Comparison of ENCODE assay signal across 30 cellular contexts in genomic region chr20:15227102-15227501, GRCh38.
DNase-seq lines count a peak whose midpoint lies in the region; ATAC-seq, FAIRE-seq and TF ChIP-seq lines count a peak whose summit lies in the region.
"Had no signal": no experiment of that assay in that cellular context is flagged by ENCODE, and none has a peak within 500 bp of the region (broad histone marks: within the 10 kb centered on the region; RNA-seq: fewer than 3 reads in every experiment).

No MANE protein-coding gene starts in this region.

- no peak overlapping the region for H3K27ac ChIP-seq in HepG2 (ENCODE audit: extremely low read length, insufficient read depth, low read length)
- no peak overlapping the region for H3K27ac ChIP-seq in right lobe of liver
- no peak overlapping the region for H3K27ac ChIP-seq in A549
- H3K27ac ChIP-seq: 22Rv1; BLaER1; BLaER1 treated with 17β-estradiol and CSF1 and Interleukin-3, amounts not matched to agents 10 nM and 100 nM; C4-2B had no signal

- BruUV-seq in HepG2 (replicated peaks; lab: Mats Ljungman, UMichigan), result no TSS peak

- H4K20me1 ChIP-seq in HepG2 (ENCODE audit: insufficient read depth, low read length), result no peaks in the 10 kb centered on the region
- H4K20me1 ChIP-seq: BLaER1; BLaER1 treated with 17β-estradiol and CSF1 and Interleukin-3, amounts not matched to agents 10 nM and 100 nM had no signal

- H2AFZ ChIP-seq in HepG2 (ENCODE audit: low read length), result no peak overlapping the region

- no peak for TF ChIP-seq RAD21 in HepG2 (CRISPR knock-in tag; IDR thresholded peaks at IDR 0.05)
- no peak for TF ChIP-seq RAD21 in A549 (conservative IDR thresholded peaks at IDR 0.05 in 1 of 2, IDR thresholded peaks at IDR 0.05 in 1 of 2)

- H3K9me3 ChIP-seq in HepG2 (ENCODE audit: low read length) (0 out of 2 replicates have a peak, but pooled peaks cover 12% of the 10 kb centered on the region), right lobe of liver (no peaks in the 10 kb centered on the region), A549 (peaks cover 13% of the 10 kb centered on the region; the same call in 1 of the 3 replicates)
- H3K9me3 ChIP-seq: BE2C; BLaER1; BLaER1 treated with 17β-estradiol and CSF1 and Interleukin-3, amounts not matched to agents 10 nM and 100 nM had no signal

- intact Hi-C loops in HepG2 (cut with micrococcal nuclease; ENCODE audit: unreplicated experiment) (no loop called here), right lobe of liver (cut with DNase I) (no loop called here)

- no peak for ATAC-seq in HepG2
- no peak for ATAC-seq in right lobe of liver
- no peak for ATAC-seq in A549
- ATAC-seq in GM21786 (IDR thresholded peaks at IDR 0.05; ENCODE audit: unreplicated experiment), result no peak
- ATAC-seq: CD8-positive, alpha-beta T cell had no signal

- TF ChIP-seq POLR2A in HepG2 (IDR thresholded peaks at IDR 0.05; ENCODE audit: insufficient read depth in 1 of 2, low read depth in 2 of 2, low read length in 2 of 2) (no peak), right lobe of liver (IDR thresholded peaks at IDR 0.05) (no peak), A549 (IDR thresholded peaks at IDR 0.05; ENCODE audit: low read length) (no peak)

- H3K79me2 ChIP-seq in HepG2 (ENCODE audit: insufficient read depth, low read length), result no peaks in the 10 kb centered on the region

- H3K9ac ChIP-seq in HepG2 (ENCODE audit: insufficient read depth, low read depth, low read length), result no peak overlapping the region
- H3K9ac ChIP-seq: BLaER1; BLaER1 treated with 17β-estradiol and CSF1 and Interleukin-3, amounts not matched to agents 10 nM and 100 nM had no signal

- no peaks in the 10 kb centered on the region for H3K4me1 ChIP-seq in HepG2 (ENCODE audit: insufficient read depth, low read length)
- H3K4me1 ChIP-seq in right lobe of liver, result no peaks in the 10 kb centered on the region
- H3K4me1 ChIP-seq in A549, result no peaks in the 10 kb centered on the region
- H3K4me1 ChIP-seq: BLaER1; BLaER1 treated with 17β-estradiol and CSF1 and Interleukin-3, amounts not matched to agents 10 nM and 100 nM had no signal

- no peak for TF ChIP-seq EP300 in HepG2 (IDR thresholded peaks at IDR 0.05; ENCODE audit: low read depth in 2 of 2, low read length in 2 of 2)
- no peak for TF ChIP-seq EP300 in HepG2 (CRISPR knock-in tag; IDR thresholded peaks at IDR 0.05; ENCODE audit: borderline replicate concordance)
- TF ChIP-seq EP300 in A549 (IDR thresholded peaks at IDR 0.05), result no peak

- POLR2A ChIA-PET in HepG2 (lab: Yijun Ruan, JAX), result no interaction called here
- POLR2A ChIA-PET in A549 (lab: Yijun Ruan, JAX), result no interaction called here

- DNase-seq in HepG2 (ENCODE audit: low spot score) (no peak), right lobe of liver (no peak), A549 (ENCODE audit: low read depth in 1 of 2, low spot score in 1 of 2) (no peak)
- DNase-seq: 8988T; ACHN; AML-193; BE2C; C1 segment of cervical spinal cord; Caco-2; Calu3; CD4-positive, alpha-beta memory T cell; CD4-positive, alpha-beta T cell; CD4-positive, CD25-positive, alpha-beta regulatory T cell; CD8-positive, alpha-beta memory T cell; CD8-positive, alpha-beta T cell; COR-L47; DMS 273 treated with DMSO at 0.1 percent for 48 hours; DMS153; DMS53; DMS79; DMS79 treated with DMSO at 0.1 percent for 48 hours; DND-41; EL had no signal

- CTCF ChIA-PET in HepG2 (lab: Yijun Ruan, JAX; ENCODE audit: low intra/inter-chr PET ratio, low total read pairs), result no interaction called here
- CTCF ChIA-PET in A549 (lab: Yijun Ruan, JAX), result interaction anchor here (0.6 kb wide), 1 partner anchor 390 kb away, joined by 3 read pairs; no protein-coding TSS in a partner anchor

- H3K27me3 ChIP-seq in HepG2 (ENCODE audit: control insufficient read depth in 1 of 2, insufficient read depth in 2 of 2, low read length in 2 of 2), result no peaks in the 10 kb centered on the region
- H3K27me3 ChIP-seq in right lobe of liver, result no peaks in the 10 kb centered on the region
- H3K27me3 ChIP-seq: BE2C; BLaER1; BLaER1 treated with 17β-estradiol and CSF1 and Interleukin-3, amounts not matched to agents 10 nM and 100 nM had no signal

- no peak overlapping the region for H3K4me3 ChIP-seq in HepG2 (replicated peaks in 1 of 3; ENCODE audit: insufficient read depth in 1 of 3, low read depth in 2 of 3, low read length in 3 of 3)
- no peak overlapping the region for H3K4me3 ChIP-seq in right lobe of liver
- H3K4me3 ChIP-seq in A549, result no peak overlapping the region
- H3K4me3 ChIP-seq: BLaER1; BLaER1 treated with 17β-estradiol and CSF1 and Interleukin-3, amounts not matched to agents 10 nM and 100 nM had no signal

- no peak overlapping the region for H3K4me2 ChIP-seq in HepG2 (ENCODE audit: low read depth, low read length)
- no peak overlapping the region for H3K4me2 ChIP-seq in A549
- H3K4me2 ChIP-seq: BLaER1; BLaER1 treated with 17β-estradiol and CSF1 and Interleukin-3, amounts not matched to agents 10 nM and 100 nM had no signal

- H3K36me3 ChIP-seq in HepG2 (replicated peaks in 1 of 2; ENCODE audit: control insufficient read depth in 1 of 2, insufficient read depth in 2 of 2, low read length in 2 of 2) (no peaks in the 10 kb centered on the region), right lobe of liver (no peaks in the 10 kb centered on the region)
- H3K36me3 ChIP-seq: BE2C; BLaER1; BLaER1 treated with 17β-estradiol and CSF1 and Interleukin-3, amounts not matched to agents 10 nM and 100 nM had no signal

- WGBS in HepG2 (ENCODE audit: low lambda C conversion rate), result 0% methylated on average over 3 of the region's 3 CpGs
- 50% methylated on average over 3 of the region's 3 CpGs for WGBS in right lobe of liver (ENCODE audit: insufficient coverage, low coverage, low lambda C conversion rate, missing lambda C conversion rate)
- 49% methylated on average over 3 of the region's 3 CpGs for WGBS in A549 (ENCODE audit: missing lambda C conversion rate)

- in situ Hi-C loops in HepG2 (cut with HindIII; ENCODE audit: extremely low pct_ligation_motif_present, low pct_unique_long_range_greater_than_20kb), result no loop called here

- no peak for FAIRE-seq in HepG2 (lab: Jason Lieb, UNC)
- peak; percentile 39 for FAIRE-seq in A549 (lab: Jason Lieb, UNC)
- FAIRE-seq: A204.1, D721Med had no signal

- TF ChIP-seq CTCF in HepG2 (CRISPR knock-in tag; IDR thresholded peaks at IDR 0.05) (no peak), right lobe of liver (IDR thresholded peaks at IDR 0.05) (no peak), A549 (IDR thresholded peaks at IDR 0.05) (no peak)

TF ChIP-seq in HepG2, 621 proteins besides CTCF, POLR2A, EP300 and RAD21:
- TF ChIP-seq ZNF572 (CRISPR knock-in tag; IDR thresholded peaks at IDR 0.05), result no peak
- peak; percentile 93 for TF ChIP-seq HNRNPK (IDR thresholded peaks at IDR 0.05; ENCODE audit: low read depth, low read length, poor library complexity, severe bottlenecking)
- peak; percentile 84 for TF ChIP-seq ATF7 (IDR thresholded peaks at IDR 0.05)
- TF ChIP-seq ATF7 (CRISPR knock-in tag; IDR thresholded peaks at IDR 0.05), result no peak
- peak; percentile 50; the same call in 1 of the 2 replicates for TF ChIP-seq CREB1 (IDR thresholded peaks at IDR 0.05)
- no peak for TF ChIP-seq CREB1 (CRISPR knock-in tag; IDR thresholded peaks at IDR 0.05)
- TF ChIP-seq KLF11 (CRISPR knock-in tag; IDR thresholded peaks at IDR 0.05), result no peak

TF ChIP-seq in A549, 52 proteins besides CTCF, POLR2A, EP300 and RAD21:
- no peak for TF ChIP-seq REST (IDR thresholded peaks at IDR 0.05)
- no peak for TF ChIP-seq CHD4 (IDR thresholded peaks at IDR 0.05; ENCODE audit: borderline replicate concordance)
- TF ChIP-seq BHLHE40 (IDR thresholded peaks at IDR 0.05; ENCODE audit: low read depth, low read length), result no peak
- TF ChIP-seq CBX2 (IDR thresholded peaks at IDR 0.05; ENCODE audit: borderline replicate concordance, low read depth), result no peak
- no peak for TF ChIP-seq EHMT2 (IDR thresholded peaks at IDR 0.05; ENCODE audit: low read depth)
- TF ChIP-seq ZNF302 (CRISPR knock-in tag; IDR thresholded peaks at IDR 0.05), result no peak
- TF ChIP-seq SREBF2 (IDR thresholded peaks at IDR 0.05), result no peak
- no peak for TF ChIP-seq TFCP2L1 (CRISPR knock-in tag; IDR thresholded peaks at IDR 0.05)
- no peak for TF ChIP-seq FOXS1 (CRISPR knock-in tag; IDR thresholded peaks at IDR 0.05)
- TF ChIP-seq ATOH8 (CRISPR knock-in tag; IDR thresholded peaks at IDR 0.05; ENCODE audit: low read depth), result no peak
- TF ChIP-seq ZSCAN20 (CRISPR knock-in tag; IDR thresholded peaks at IDR 0.05), result no peak
